Comparison of ENCODE assay signal across 8 cellular contexts in the genomic region with DNA sequence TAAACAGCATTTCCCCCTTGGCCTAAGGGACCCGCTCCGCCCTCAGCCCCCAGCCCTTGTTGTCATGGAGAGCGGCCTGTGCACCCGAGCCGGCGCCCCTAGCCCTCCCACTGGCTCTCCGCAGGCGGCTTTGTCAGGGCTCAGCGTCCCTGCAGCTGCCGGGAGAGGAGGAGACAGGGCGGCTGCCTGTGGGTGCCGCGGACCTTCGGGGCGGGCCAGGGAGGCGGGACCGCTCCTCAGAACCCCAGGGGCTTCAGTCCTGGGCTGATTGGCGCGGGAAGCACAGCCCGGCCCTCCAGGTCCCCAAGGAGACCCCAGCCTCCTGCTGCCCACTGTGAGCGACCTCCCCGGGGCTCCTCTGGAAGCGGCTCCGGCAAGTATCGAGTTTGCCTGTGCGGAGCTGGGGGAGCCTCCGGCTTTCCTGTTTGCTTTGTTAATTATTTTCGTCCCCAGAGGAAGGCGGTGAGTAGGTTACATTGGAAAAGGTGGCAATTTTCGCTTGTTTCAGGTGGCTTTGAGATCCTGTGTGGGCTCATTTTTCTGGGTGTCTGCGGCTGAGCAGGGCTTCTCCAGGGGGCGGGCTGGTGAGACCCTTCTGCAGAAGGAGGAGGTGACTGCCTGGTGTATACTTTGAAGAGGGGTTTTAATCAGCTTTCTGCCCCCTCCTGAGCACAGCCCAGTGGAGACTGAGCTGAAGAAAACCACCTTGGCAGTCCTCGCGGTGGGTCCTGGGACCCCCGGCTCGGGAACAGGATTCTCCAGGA. TPM values are rescaled to one million over a fixed set of nuclear protein-coding genes. Genes with fewer than 3 reads are reported as not detected.
A peak's percentile ranks its signal among the peaks of the same experiment; 100 is the strongest.
DNase-seq lines count a peak whose midpoint lies in the region; ATAC-seq, FAIRE-seq and TF ChIP-seq lines count a peak whose summit lies in the region.

A gene with protein sequence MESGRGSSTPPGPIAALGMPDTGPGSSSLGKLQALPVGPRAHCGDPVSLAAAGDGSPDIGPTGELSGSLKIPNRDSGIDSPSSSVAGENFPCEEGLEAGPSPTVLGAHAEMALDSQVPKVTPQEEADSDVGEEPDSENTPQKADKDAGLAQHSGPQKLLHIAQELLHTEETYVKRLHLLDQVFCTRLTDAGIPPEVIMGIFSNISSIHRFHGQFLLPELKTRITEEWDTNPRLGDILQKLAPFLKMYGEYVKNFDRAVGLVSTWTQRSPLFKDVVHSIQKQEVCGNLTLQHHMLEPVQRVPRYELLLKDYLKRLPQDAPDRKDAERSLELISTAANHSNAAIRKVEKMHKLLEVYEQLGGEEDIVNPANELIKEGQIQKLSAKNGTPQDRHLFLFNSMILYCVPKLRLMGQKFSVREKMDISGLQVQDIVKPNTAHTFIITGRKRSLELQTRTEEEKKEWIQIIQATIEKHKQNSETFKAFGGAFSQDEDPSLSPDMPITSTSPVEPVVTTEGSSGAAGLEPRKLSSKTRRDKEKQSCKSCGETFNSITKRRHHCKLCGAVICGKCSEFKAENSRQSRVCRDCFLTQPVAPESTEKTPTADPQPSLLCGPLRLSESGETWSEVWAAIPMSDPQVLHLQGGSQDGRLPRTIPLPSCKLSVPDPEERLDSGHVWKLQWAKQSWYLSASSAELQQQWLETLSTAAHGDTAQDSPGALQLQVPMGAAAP (plus strand): TSS at position 256 of the 764 bp plus-strand sequence. CDS start 28,734 bp downstream, outside the sequence.

- ATAC-seq in A549 (peak; percentile 82 to 88), GM18909 (IDR thresholded peaks at IDR 0.05; ENCODE audit: poor library complexity, unreplicated experiment) (no peak)
- ATAC-seq in stimulated activated naive CD8-positive, alpha-beta T cell treated with anti-CD3 and anti-CD28 coated beads, Interleukin-15, Interleukin-2, amounts not matched to agents 100 U/mL and 50 U/mL, for 24 hours: peak; percentile 70

- no peaks in the 10 kb centered on the region for H3K36me3 ChIP-seq in liver (ENCODE audit: control insufficient read depth in 4 of 4, insufficient read depth in 3 of 4, low read depth in 1 of 4, low read length in 3 of 4)

- no peaks in the 10 kb centered on the region for H3K9me3 ChIP-seq in A549
- no peaks in the 10 kb centered on the region for H3K9me3 ChIP-seq in liver (ENCODE audit: control insufficient read depth in 4 of 4, low read length in 3 of 4)

- H3K36me3 Mint-ChIP-seq in T-helper 1 cell treated with Interleukin-12 subunit alpha and Interleukin-12 subunit beta and Interleukin-4 antibody, amounts not matched to agents 30 μg/mL and 1 μg/mL, for 36 hours (ENCODE audit: low read depth): peaks cover 3% of the 10 kb centered on the region

- POLR2A ChIA-PET in A549 (lab: Yijun Ruan, JAX): no interaction called here

- H3K4me3 ChIP-seq in A549 (peak within 1 kb of the TSS; percentile 51), cardiac fibroblast (replicated peaks in 1 of 2; ENCODE audit: low read depth in 2 of 2, low read length in 2 of 2) (peak within 1 kb of the TSS; percentile 35 to 42), liver (ENCODE audit: low read depth in 1 of 3, low read length in 3 of 3) (peak within 1 kb of the TSS in 2 of 3 donors; percentile 47 to 53)

- peak within 1 kb of the TSS; percentile 97 for H3K4me2 ChIP-seq in A549

- peak within 1 kb of the TSS; percentile 55 to 84; a peak in 5 of 6 replicates for H3K27ac ChIP-seq in A549
- no peak within 1 kb of the TSS for H3K27ac ChIP-seq in liver (ENCODE audit: low read depth in 1 of 2, low read length in 2 of 2)

- TF ChIP-seq CTCF in A549 (IDR thresholded peaks at IDR 0.05) (no peak), cardiac fibroblast (IDR thresholded peaks at IDR 0.05; ENCODE audit: low read depth, low read length) (no peak), liver (IDR thresholded peaks at IDR 0.05; ENCODE audit: low read depth, low read length, missing input control) (no peak)

- peaks cover 21% of the 10 kb centered on the region for H3K27me3 Mint-ChIP-seq in T-helper 1 cell treated with Interleukin-12 subunit alpha and Interleukin-12 subunit beta and Interleukin-4 antibody, amounts not matched to agents 30 μg/mL and 1 μg/mL, for 36 hours (ENCODE audit: low read depth)

- CTCF ChIA-PET in A549 (lab: Yijun Ruan, JAX): interaction anchor here (1.5 to 2.2 kb wide), 2 partner anchors 10 to 57 kb away, joined by 4 to 10 read pairs; no protein-coding TSS in a partner anchor

- no peak within 1 kb of the TSS for H3K9ac ChIP-seq in liver (ENCODE audit: low read depth in 1 of 2, low read length in 2 of 2)

- TF ChIP-seq RAD21 in A549 (conservative IDR thresholded peaks at IDR 0.05 in 1 of 2, IDR thresholded peaks at IDR 0.05 in 1 of 2) (no peak), Ishikawa (IDR thresholded peaks at IDR 0.05; ENCODE audit: low read depth) (no peak), liver (IDR thresholded peaks at IDR 0.05) (no peak)

- H3K27ac Mint-ChIP-seq in T-helper 1 cell treated with Interleukin-12 subunit alpha and Interleukin-12 subunit beta and Interleukin-4 antibody, amounts not matched to agents 30 μg/mL and 1 μg/mL, for 36 hours: peak within 1 kb of the TSS; percentile 41

- peak within 1 kb of the TSS; percentile 80 for H3K4me3 Mint-ChIP-seq in T-helper 1 cell treated with Interleukin-12 subunit alpha and Interleukin-12 subunit beta and Interleukin-4 antibody, amounts not matched to agents 30 μg/mL and 1 μg/mL, for 36 hours

- peaks cover 13% of the 10 kb centered on the region for H3K4me1 Mint-ChIP-seq in T-helper 1 cell treated with Interleukin-12 subunit alpha and Interleukin-12 subunit beta and Interleukin-4 antibody, amounts not matched to agents 30 μg/mL and 1 μg/mL, for 36 hours (ENCODE audit: low read depth)

- no peaks in the 10 kb centered on the region for H3K9me3 Mint-ChIP-seq in T-helper 1 cell treated with Interleukin-12 subunit alpha and Interleukin-12 subunit beta and Interleukin-4 antibody, amounts not matched to agents 30 μg/mL and 1 μg/mL, for 36 hours

- 11% methylated on average over 32 of the region's 36 CpGs for WGBS in A549 (ENCODE audit: missing lambda C conversion rate)
- 7% methylated on average over 36 of the region's 36 CpGs for WGBS in liver

- no peak for FAIRE-seq in A549 (lab: Jason Lieb, UNC)

- H3K27me3 ChIP-seq in liver (ENCODE audit: control insufficient read depth in 4 of 4, insufficient read depth in 4 of 4, low read length in 3 of 4): peaks cover 0 to 4% (median 2%) of the 10 kb centered on the region in 4 donors

- TF ChIP-seq EP300 in A549 (IDR thresholded peaks at IDR 0.05): no peak
- no peak for TF ChIP-seq EP300 in Ishikawa (IDR thresholded peaks at IDR 0.05; ENCODE audit: borderline replicate concordance)

- DNase-seq in A549 (ENCODE audit: low read depth in 1 of 2, low spot score in 1 of 2) (peak in 1 of 2 experiments; percentile 37), cardiac fibroblast (ENCODE audit: low read depth in 2 of 2) (peak in 1 of 2 donors; percentile 15), MV-4-11 (lab: John Stamatoyannopoulos, UW) (no peak)
- peak; percentile 56 for DNase-seq in stimulated activated naive CD8-positive, alpha-beta T cell treated with anti-CD3 and anti-CD28 coated beads, Interleukin-15, Interleukin-2, amounts not matched to agents 100 U/mL and 50 U/mL, for 24 hours

- H3K4me1 ChIP-seq in A549 (no peaks in the 10 kb centered on the region), liver (ENCODE audit: control insufficient read depth in 4 of 4, insufficient read depth in 4 of 4, low read length in 3 of 4) (peaks cover 0 to 8% (median 4%) of the 10 kb centered on the region in 4 donors)

- TF ChIP-seq POLR2A in A549 (IDR thresholded peaks at IDR 0.05; ENCODE audit: low read length): no peak

TF ChIP-seq in A549, 52 proteins besides CTCF, POLR2A, EP300 and RAD21 (continues in another document):
- no peak for TF ChIP-seq FOSL2 (IDR thresholded peaks at IDR 0.05)
- TF ChIP-seq FOSL2 (CRISPR knock-in tag; IDR thresholded peaks at IDR 0.05): no peak
- TF ChIP-seq, protein P1, sequence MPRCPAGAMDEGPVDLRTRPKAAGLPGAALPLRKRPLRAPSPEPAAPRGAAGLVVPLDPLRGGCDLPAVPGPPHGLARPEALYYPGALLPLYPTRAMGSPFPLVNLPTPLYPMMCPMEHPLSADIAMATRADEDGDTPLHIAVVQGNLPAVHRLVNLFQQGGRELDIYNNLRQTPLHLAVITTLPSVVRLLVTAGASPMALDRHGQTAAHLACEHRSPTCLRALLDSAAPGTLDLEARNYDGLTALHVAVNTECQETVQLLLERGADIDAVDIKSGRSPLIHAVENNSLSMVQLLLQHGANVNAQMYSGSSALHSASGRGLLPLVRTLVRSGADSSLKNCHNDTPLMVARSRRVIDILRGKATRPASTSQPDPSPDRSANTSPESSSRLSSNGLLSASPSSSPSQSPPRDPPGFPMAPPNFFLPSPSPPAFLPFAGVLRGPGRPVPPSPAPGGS (IDR thresholded peaks at IDR 0.05): no peak

TF ChIP-seq in Ishikawa, 13 proteins besides CTCF, POLR2A, EP300 and RAD21:
- TF ChIP-seq ZBTB7A (IDR thresholded peaks at IDR 0.05; ENCODE audit: low read depth) (peak; percentile 84; the same call in 1 of the 2 replicates), TAF1 (IDR thresholded peaks at IDR 0.05; ENCODE audit: low read depth) (0 out of 2 replicates have a peak, but pooled peaks have one; percentile 35), TCF12 (IDR thresholded peaks at IDR 0.05; ENCODE audit: low read depth) (no peak), FOXM1 (IDR thresholded peaks at IDR 0.05; ENCODE audit: borderline replicate concordance, low read depth) (no peak)

TF ChIP-seq in liver, 16 proteins besides CTCF, POLR2A, EP300 and RAD21 (continues in another document):
- no peak for TF ChIP-seq NR2F2 (IDR thresholded peaks at IDR 0.05)
- TF ChIP-seq SP1 (IDR thresholded peaks at IDR 0.05): no peak
- TF ChIP-seq, protein P2, sequence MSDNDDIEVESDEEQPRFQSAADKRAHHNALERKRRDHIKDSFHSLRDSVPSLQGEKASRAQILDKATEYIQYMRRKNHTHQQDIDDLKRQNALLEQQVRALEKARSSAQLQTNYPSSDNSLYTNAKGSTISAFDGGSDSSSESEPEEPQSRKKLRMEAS (IDR thresholded peaks at IDR 0.05): no peak
- TF ChIP-seq, protein P3, sequence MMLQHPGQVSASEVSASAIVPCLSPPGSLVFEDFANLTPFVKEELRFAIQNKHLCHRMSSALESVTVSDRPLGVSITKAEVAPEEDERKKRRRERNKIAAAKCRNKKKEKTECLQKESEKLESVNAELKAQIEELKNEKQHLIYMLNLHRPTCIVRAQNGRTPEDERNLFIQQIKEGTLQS (IDR thresholded peaks at IDR 0.05): no peak
- no peak for TF ChIP-seq JUND (IDR thresholded peaks at IDR 0.05)

RNA-seq across cellular contexts. Expression of the gene that starts here (rescaled TPM):
- polyA plus RNA-seq in A549 (2011; rRNA removed) (0.23 and 0.26 TPM in 2 replicates), A549 (2017; fragmentation: RNase III; extraction: RNeasy Plus Mini Kit Qiagen cat#74134 plus additional on column Dnase treatment) (0.18 to 0.26 TPM (median 0.24 TPM) in 3 replicates), liver (1 to 10 TPM; 1.6 to 1.7 TPM)
- polyA plus RNA-seq in A549 (2012; cell fraction: cytosol; rRNA removed): 0.32 and 0.33 TPM in 2 replicates
- polyA plus RNA-seq in A549 (2012; cell fraction: nucleus; rRNA removed): 0.29 and 0.43 TPM in 2 replicates
- 0.25 and 0.44 TPM in 2 replicates for polyA minus RNA-seq in A549 (2011; rRNA and poly(A)+ RNA removed)
- 1 to 10 TPM; 5.5 to 6.2 TPM for total RNA-seq in liver

Comparison
In these comparisons a context has a peak if more than half of its experiments do, and no peak if none do; other contexts are left out.
1. Peak in ATAC-seq, H3K4me3 ChIP-seq, H3K27ac ChIP-seq and H3K4me2 ChIP-seq in A549; RNA of the gene not detected or under 1 TPM.